ENCODE assay signal across 22 cellular contexts in the genomic region with DNA sequence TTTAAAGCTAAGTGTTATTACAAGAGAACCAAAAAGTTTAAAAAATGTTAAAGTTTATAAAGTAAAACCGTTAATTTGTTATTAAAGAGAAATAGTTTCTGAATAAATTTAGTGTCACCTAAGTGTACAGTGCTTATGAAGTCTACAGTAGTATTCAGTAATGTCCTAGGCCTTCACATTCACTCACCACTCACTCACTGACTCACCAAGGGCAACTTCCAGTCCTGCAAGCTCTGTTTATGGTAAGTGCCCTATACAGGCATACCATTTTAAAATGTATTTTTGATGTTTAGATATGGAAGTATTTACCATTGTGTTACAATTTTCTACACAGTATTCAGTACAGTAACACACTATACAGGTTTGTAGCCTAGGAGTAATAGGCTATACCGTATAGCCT.
DNase-seq lines count a peak whose midpoint lies in the region; ATAC-seq, FAIRE-seq and TF ChIP-seq lines count a peak whose summit lies in the region.
"Had no signal": no experiment of that assay in that cellular context is flagged by ENCODE, and none has a peak within 500 bp of the region (broad histone marks: within the 10 kb centered on the region; RNA-seq: fewer than 3 reads in every experiment).

No MANE protein-coding gene starts in this region.

- H3K4me3 ChIP-seq in mammary epithelial cell (replicated peaks in 1 of 3; ENCODE audit: insufficient read depth in 1 of 3, low read depth in 2 of 3, low read length in 3 of 3) (no peak overlapping the region), bronchial epithelial cell (ENCODE audit: low read depth, low read length) (no peak overlapping the region), keratinocyte (ENCODE audit: control insufficient read depth in 2 of 3, extremely low read depth in 1 of 3, insufficient read depth in 2 of 3, low read depth in 1 of 3, low read length in 3 of 3) (no peak overlapping the region), smooth muscle cell (no peak overlapping the region)
- H3K4me3 ChIP-seq: SJCRH30 had no signal

- peaks cover 49% of the 10 kb centered on the region for H3K4me1 ChIP-seq in mammary epithelial cell (ENCODE audit: insufficient read depth, low read length)
- peaks cover 36% of the 10 kb centered on the region for H3K4me1 ChIP-seq in keratinocyte (ENCODE audit: control insufficient read depth, extremely low read depth, insufficient read depth, low read length)
- no peaks in the 10 kb centered on the region for H3K4me1 ChIP-seq in smooth muscle cell (ENCODE audit: low read depth)
- H3K4me1 ChIP-seq: SJCRH30 had no signal

- H3K27ac Mint-ChIP-seq in MCF 10A (ENCODE audit: low read depth, unreplicated experiment), result no peak overlapping the region
- H3K27ac Mint-ChIP-seq: CD8-positive, alpha-beta T cell had no signal

- H3K27me3 ChIP-seq in mammary epithelial cell (ENCODE audit: insufficient read depth, low read length) (no peaks in the 10 kb centered on the region), bronchial epithelial cell (ENCODE audit: control insufficient read depth, insufficient read depth, low read length) (no peaks in the 10 kb centered on the region), keratinocyte (ENCODE audit: control insufficient read depth, extremely low read depth, insufficient read depth, low read length) (no peaks in the 10 kb centered on the region), smooth muscle cell (ENCODE audit: low read depth) (no peaks in the 10 kb centered on the region)
- H3K27me3 ChIP-seq: SJCRH30 had no signal

- peaks cover 14% of the 10 kb centered on the region for H3K4me1 Mint-ChIP-seq in MCF 10A (ENCODE audit: insufficient read depth, unreplicated experiment)

- H3K36me3 Mint-ChIP-seq in MCF 10A (ENCODE audit: insufficient read depth, unreplicated experiment), result no peaks in the 10 kb centered on the region
- H3K36me3 Mint-ChIP-seq: CD8-positive, alpha-beta T cell had no signal

- TF ChIP-seq CTCF in mammary epithelial cell (conservative IDR thresholded peaks at IDR 0.05 in 1 of 2, IDR thresholded peaks at IDR 0.05 in 1 of 2; ENCODE audit: extremely low read depth in 1 of 2, insufficient read depth in 1 of 2, low read depth in 1 of 2, low read length in 2 of 2) (no peak), MCF 10A (IDR thresholded peaks at IDR 0.05; ENCODE audit: unreplicated experiment) (no peak), bronchial epithelial cell (IDR thresholded peaks at IDR 0.05; ENCODE audit: insufficient read depth, low read length, severe bottlenecking) (no peak), keratinocyte (optimal IDR thresholded peaks at IDR 0.05 in 1 of 3, IDR thresholded peaks at IDR 0.05 in 1 of 3, conservative IDR thresholded peaks at IDR 0.05 in 1 of 3; ENCODE audit: extremely low read depth in 1 of 3, insufficient read depth in 2 of 3, low read length in 3 of 3) (no peak), smooth muscle cell (IDR thresholded peaks at IDR 0.05; ENCODE audit: borderline replicate concordance, insufficient read depth, poor library complexity, severe bottlenecking) (no peak)

- no peaks in the 10 kb centered on the region for H3K9me3 Mint-ChIP-seq in MCF 10A (ENCODE audit: unreplicated experiment)
- H3K9me3 Mint-ChIP-seq: CD8-positive, alpha-beta T cell had no signal

- H2AFZ ChIP-seq in mammary epithelial cell (ENCODE audit: low read depth, low read length) (no peak overlapping the region), keratinocyte (ENCODE audit: control insufficient read depth, low read length) (no peak overlapping the region), smooth muscle cell (ENCODE audit: low read depth) (no peak overlapping the region)

- no peaks in the 10 kb centered on the region for H3F3A ChIP-seq in smooth muscle cell (ENCODE audit: low read depth)

- H3K79me2 ChIP-seq in mammary epithelial cell (ENCODE audit: insufficient read depth, low read length) (no peaks in the 10 kb centered on the region), keratinocyte (ENCODE audit: control insufficient read depth, insufficient read depth, low read length) (no peaks in the 10 kb centered on the region), smooth muscle cell (ENCODE audit: low read depth) (no peaks in the 10 kb centered on the region)

- ATAC-seq in GM19324 (IDR thresholded peaks at IDR 0.05; ENCODE audit: low FRiP score, unreplicated experiment), result no peak
- ATAC-seq: CD8-positive, alpha-beta T cell; Panc1 had no signal

- H3K9me3 ChIP-seq in mammary epithelial cell (replicated peaks; ENCODE audit: insufficient read depth, low read length) (no peaks in the 10 kb centered on the region), keratinocyte (ENCODE audit: control insufficient read depth, low read depth, low read length) (no peaks in the 10 kb centered on the region), smooth muscle cell (replicated peaks; ENCODE audit: low read depth) (no peaks in the 10 kb centered on the region)
- H3K9me3 ChIP-seq: SJCRH30 had no signal

- H3K27ac ChIP-seq in mammary epithelial cell (ENCODE audit: insufficient read depth, low read depth, low read length), result no peak overlapping the region
- H3K27ac ChIP-seq in keratinocyte (ENCODE audit: control insufficient read depth, insufficient read depth, low read length), result no peak overlapping the region
- peak overlapping the region; percentile 9 for H3K27ac ChIP-seq in smooth muscle cell (ENCODE audit: low read depth)
- H3K27ac ChIP-seq: 22Rv1, SJCRH30 had no signal

- POLR2A ChIA-PET in MCF 10A (lab: Yijun Ruan, JAX), result interaction anchor here (1.6 kb wide), 1 partner anchor 11 kb away, joined by 4 read pairs; no protein-coding TSS in a partner anchor

- BruUV-seq in mammary epithelial cell (replicated peaks; lab: Mats Ljungman, UMichigan), result no TSS peak
- BruUV-seq in MCF 10A (replicated peaks; lab: Mats Ljungman, UMichigan), result no TSS peak

- in situ Hi-C loops in mammary epithelial cell (cut with MboI; ENCODE audit: low sequenced_read_pairs in 2 of 2), result no loop called here

- DNase-seq in mammary epithelial cell, result peak; percentile 62
- DNase-seq in MCF 10A (ENCODE audit: unreplicated experiment), result no peak
- DNase-seq in bronchial epithelial cell (ENCODE audit: low read depth), result peak; percentile 81
- no peak for DNase-seq in keratinocyte (ENCODE audit: low read depth, low spot score)
- DNase-seq in smooth muscle cell (lab: John Stamatoyannopoulos, UW; ENCODE audit: unreplicated experiment), result no peak
- DNase-seq in SW480 (ENCODE audit: low spot score), result no peak
- no peak for DNase-seq in HPDE6-E6E7 (ENCODE audit: extremely low spot score)
- DNase-seq: C1 segment of cervical spinal cord; CD8-positive, alpha-beta T cell; DMS153; GF-D8; NCI-H1092; NCI-H1436 treated with DMSO at 0.1 percent for 48 hours; NCI-H2029; NCI-H226; NCI-H510A treated with DMSO at 0.1 percent for 48 hours; NCI-H748 treated with DMSO at 0.1 percent for 48 hours; NK-92 treated with Interleukin-12 subunit alpha and Interleukin-12 subunit beta, amount 100 ng/mL, for 24 hours; SJCRH30 had no signal

- H3K4me2 ChIP-seq in mammary epithelial cell (ENCODE audit: insufficient read depth, low read depth, low read length) (peak overlapping the region; percentile 35), keratinocyte (ENCODE audit: control insufficient read depth, extremely low read depth, insufficient read depth, low read depth, low read length) (no peak overlapping the region), smooth muscle cell (no peak overlapping the region)

- H3K9me1 ChIP-seq in keratinocyte (ENCODE audit: control insufficient read depth, extremely low read depth, insufficient read depth, low read length), result no peaks in the 10 kb centered on the region

- WGBS in mammary epithelial cell (ENCODE audit: low coverage, missing lambda C conversion rate), result 62% methylated on average over 2 of the region's 2 CpGs
- WGBS in smooth muscle cell (ENCODE audit: low lambda C conversion rate), result 85% methylated on average over 2 of the region's 2 CpGs

- no peaks in the 10 kb centered on the region for H3K36me3 ChIP-seq in mammary epithelial cell (ENCODE audit: insufficient read depth, low read length)
- H3K36me3 ChIP-seq in bronchial epithelial cell (ENCODE audit: control insufficient read depth, insufficient read depth, low read length), result no peaks in the 10 kb centered on the region
- no peaks in the 10 kb centered on the region for H3K36me3 ChIP-seq in keratinocyte (ENCODE audit: control insufficient read depth in 2 of 2, extremely low read depth in 1 of 2, insufficient read depth in 2 of 2, low read length in 2 of 2)
- H3K36me3 ChIP-seq in smooth muscle cell (ENCODE audit: low read depth), result no peaks in the 10 kb centered on the region
- H3K36me3 ChIP-seq: SJCRH30 had no signal

- H3K9ac ChIP-seq in mammary epithelial cell (ENCODE audit: insufficient read depth, low read length) (no peak overlapping the region), keratinocyte (ENCODE audit: control insufficient read depth, extremely low read depth, insufficient read depth, low read length) (no peak overlapping the region), smooth muscle cell (ENCODE audit: low read depth) (no peak overlapping the region)

- dilution Hi-C loops in mammary epithelial cell (cut with HindIII; ENCODE audit: low sequenced_read_pairs) (no loop called here), keratinocyte (cut with MboI; ENCODE audit: extremely low pct_ligation_motif_present, low sequenced_read_pairs) (no loop called here)

- H4K20me1 ChIP-seq in mammary epithelial cell (ENCODE audit: insufficient read depth, low read length), result no peaks in the 10 kb centered on the region
- H4K20me1 ChIP-seq in keratinocyte (ENCODE audit: control insufficient read depth, extremely low read depth, insufficient read depth, low read length), result no peaks in the 10 kb centered on the region
- no peaks in the 10 kb centered on the region for H4K20me1 ChIP-seq in smooth muscle cell (ENCODE audit: low read depth)

- FAIRE-seq in bronchial epithelial cell (lab: Jason Lieb, UNC) (no peak), keratinocyte (lab: Jason Lieb, UNC) (peak; percentile 80)

- H3K4me3 Mint-ChIP-seq in MCF 10A (ENCODE audit: unreplicated experiment), result no peak overlapping the region
- H3K4me3 Mint-ChIP-seq: CD8-positive, alpha-beta T cell had no signal

- CTCF ChIA-PET in mammary epithelial cell (lab: Charles Lee; ENCODE audit: low non-redundant PET) (no interaction called here), MCF 10A (lab: Yijun Ruan, JAX) (interaction anchor here (0.9 to 1.4 kb wide), 4 partner anchors 11 to 495 kb away, joined by 3 to 6 read pairs (median 3); a partner anchor contains a TSS)

- intact Hi-C loops in mammary epithelial cell (cut with micrococcal nuclease), result no loop called here
- intact Hi-C loops in MCF 10A (cut with micrococcal nuclease), result no loop called here

- H3K27me3 Mint-ChIP-seq in MCF 10A (ENCODE audit: insufficient read depth, unreplicated experiment), result no peaks in the 10 kb centered on the region

Comparison
In these comparisons a context has a peak if more than half of its experiments do, and no peak if none do; other contexts are left out.
1. DNase-seq: peak in mammary epithelial cell (single experiment) and bronchial epithelial cell (single experiment); none in MCF 10A (single experiment), keratinocyte (single experiment), smooth muscle cell (single experiment), SW480 (single experiment) and HPDE6-E6E7 (single experiment).